In the genomic region with DNA sequence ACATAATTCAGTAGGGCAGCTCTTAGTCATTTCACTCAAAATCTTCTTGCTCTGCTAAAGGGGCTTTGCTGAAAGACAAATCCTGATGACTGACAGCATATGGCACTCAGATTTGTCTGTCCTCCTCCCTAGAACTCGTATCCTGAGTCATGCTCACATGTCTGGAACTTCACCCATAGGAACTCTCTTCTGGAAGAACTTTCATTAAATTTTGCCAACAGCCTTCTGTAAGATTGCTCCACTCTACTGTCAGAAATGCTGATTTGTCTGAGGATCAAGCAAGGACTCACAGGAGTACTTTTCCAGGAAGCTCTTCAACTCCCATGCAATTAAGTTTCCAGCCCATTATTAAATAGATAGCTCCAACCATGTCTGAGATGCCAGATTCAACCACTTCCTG, we compare ENCODE assay signal across 18 cellular contexts.
A peak's percentile ranks its signal among the peaks of the same experiment; 100 is the strongest.
DNase-seq lines count a peak whose midpoint lies in the region; ATAC-seq and TF ChIP-seq lines count a peak whose summit lies in the region.
"Had no signal": no experiment of that assay in that cellular context is flagged by ENCODE, and none has a peak within 500 bp of the region (broad histone marks: within the 10 kb centered on the region; RNA-seq: fewer than 3 reads in every experiment).

No MANE protein-coding gene starts in this region.

- no peaks in the 10 kb centered on the region for H3K36me3 Mint-ChIP-seq in nephron progenitor cell (ENCODE audit: low read depth)
- H3K36me3 Mint-ChIP-seq: natural killer cell treated with Interleukin-12 subunit alpha and Interleukin-12 subunit beta and Interleukin-15 and Interleukin-18, amount 100 ng/mL, for 72 hours had no signal

- H3K4me3 ChIP-seq in skeletal muscle cell (ENCODE audit: low read depth, low read length), result no peak overlapping the region
- H3K4me3 ChIP-seq: BLaER1 had no signal

- no peak overlapping the region for H3K4me3 Mint-ChIP-seq in nephron progenitor cell
- H3K4me3 Mint-ChIP-seq: activated T-helper 17 cell treated with anti-CD3 and anti-CD28 coated beads, Interleukin-2, amount 50 U/mL, for 72 hours; natural killer cell treated with Interleukin-12 subunit alpha and Interleukin-12 subunit beta and Interleukin-15 and Interleukin-18, amount 100 ng/mL, for 72 hours had no signal

- no peaks in the 10 kb centered on the region for H3K4me1 Mint-ChIP-seq in nephron progenitor cell
- H3K4me1 Mint-ChIP-seq: activated T-helper 17 cell treated with anti-CD3 and anti-CD28 coated beads, Interleukin-2, amount 50 U/mL, for 72 hours had no signal

- ATAC-seq in GM18868 (IDR thresholded peaks at IDR 0.05; ENCODE audit: unreplicated experiment) (peak; percentile 43), SK-N-SH treated with all-trans-retinoic acid at 6 μM for 48 hours (peak; percentile 47), HG03139 (IDR thresholded peaks at IDR 0.05; ENCODE audit: unreplicated experiment) (no peak)
- ATAC-seq: activated T-helper 17 cell treated with anti-CD3 and anti-CD28 coated beads, Interleukin-2, amount 50 U/mL, for 72 hours; natural killer cell treated with Interleukin-12 subunit alpha and Interleukin-12 subunit beta and Interleukin-15 and Interleukin-18, amount 100 ng/mL, for 72 hours had no signal

- no peak for TF ChIP-seq CTCF in GM20000 (IDR thresholded peaks at IDR 0.05; ENCODE audit: extremely low read depth, missing control alignments)
- no peak for TF ChIP-seq CTCF in nephron progenitor cell (IDR thresholded peaks at IDR 0.05)

- DNase-seq in fibroblast of the conjunctiva (ENCODE audit: low read depth), result peak; percentile 6
- DNase-seq in skeletal muscle cell (ENCODE audit: low read depth), result peak; percentile 31
- no peak for DNase-seq in GM20000 (ENCODE audit: low spot score)
- no peak for DNase-seq in nephron progenitor cell
- DNase-seq: amniotic stem cell; cortex of kidney; DMS 273 treated with DMSO at 0.1 percent for 48 hours; NCI-H187 treated with DMSO at 0.1 percent for 48 hours; NCI-H526 treated with DMSO at 0.1 percent for 48 hours; stimulated activated CD4-positive, alpha-beta T cell treated with anti-CD3 and anti-CD28 coated beads, Interleukin-2, amount 100 ng/mL, for 24 hours; substantia nigra; WERI-Rb-1 had no signal

- H3K27me3 Mint-ChIP-seq in nephron progenitor cell (ENCODE audit: low read depth, poor library complexity), result peaks cover 10% of the 10 kb centered on the region

- H3K27ac Mint-ChIP-seq in nephron progenitor cell, result no peak overlapping the region
- H3K27ac Mint-ChIP-seq: activated T-helper 17 cell treated with anti-CD3 and anti-CD28 coated beads, Interleukin-2, amount 50 U/mL, for 72 hours; natural killer cell treated with Interleukin-12 subunit alpha and Interleukin-12 subunit beta and Interleukin-15 and Interleukin-18, amount 100 ng/mL, for 72 hours had no signal

- H3K9me3 Mint-ChIP-seq in nephron progenitor cell, result no peaks in the 10 kb centered on the region
- H3K9me3 Mint-ChIP-seq: activated T-helper 17 cell treated with anti-CD3 and anti-CD28 coated beads, Interleukin-2, amount 50 U/mL, for 72 hours; natural killer cell treated with Interleukin-12 subunit alpha and Interleukin-12 subunit beta and Interleukin-15 and Interleukin-18, amount 100 ng/mL, for 72 hours had no signal

TF ChIP-seq in SK-N-SH treated with all-trans-retinoic acid at 6 μM for 48 hours, 23 proteins besides CTCF, POLR2A, EP300 and RAD21:
- TF ChIP-seq, protein P1, sequence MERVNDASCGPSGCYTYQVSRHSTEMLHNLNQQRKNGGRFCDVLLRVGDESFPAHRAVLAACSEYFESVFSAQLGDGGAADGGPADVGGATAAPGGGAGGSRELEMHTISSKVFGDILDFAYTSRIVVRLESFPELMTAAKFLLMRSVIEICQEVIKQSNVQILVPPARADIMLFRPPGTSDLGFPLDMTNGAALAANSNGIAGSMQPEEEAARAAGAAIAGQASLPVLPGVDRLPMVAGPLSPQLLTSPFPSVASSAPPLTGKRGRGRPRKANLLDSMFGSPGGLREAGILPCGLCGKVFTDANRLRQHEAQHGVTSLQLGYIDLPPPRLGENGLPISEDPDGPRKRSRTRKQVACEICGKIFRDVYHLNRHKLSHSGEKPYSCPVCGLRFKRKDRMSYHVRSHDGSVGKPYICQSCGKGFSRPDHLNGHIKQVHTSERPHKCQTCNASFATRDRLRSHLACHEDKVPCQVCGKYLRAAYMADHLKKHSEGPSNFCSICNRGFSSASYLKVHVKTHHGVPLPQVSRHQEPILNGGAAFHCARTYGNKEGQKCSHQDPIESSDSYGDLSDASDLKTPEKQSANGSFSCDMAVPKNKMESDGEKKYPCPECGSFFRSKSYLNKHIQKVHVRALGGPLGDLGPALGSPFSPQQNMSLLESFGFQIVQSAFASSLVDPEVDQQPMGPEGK (CRISPR knock-in tag; IDR thresholded peaks at IDR 0.05; ENCODE audit: borderline replicate concordance), result no peak
- no peak for TF ChIP-seq TCF4 (CRISPR knock-in tag; IDR thresholded peaks at IDR 0.05; ENCODE audit: borderline replicate concordance)
- TF ChIP-seq CSRNP3 (CRISPR knock-in tag; IDR thresholded peaks at IDR 0.05), result no peak
- no peak for TF ChIP-seq TSHZ2 (CRISPR knock-in tag; IDR thresholded peaks at IDR 0.05)
- no peak for TF ChIP-seq BACH2 (CRISPR knock-in tag; IDR thresholded peaks at IDR 0.05; ENCODE audit: borderline replicate concordance)
- no peak for TF ChIP-seq RARB (CRISPR knock-in tag; IDR thresholded peaks at IDR 0.05)
- TF ChIP-seq, protein P2, sequence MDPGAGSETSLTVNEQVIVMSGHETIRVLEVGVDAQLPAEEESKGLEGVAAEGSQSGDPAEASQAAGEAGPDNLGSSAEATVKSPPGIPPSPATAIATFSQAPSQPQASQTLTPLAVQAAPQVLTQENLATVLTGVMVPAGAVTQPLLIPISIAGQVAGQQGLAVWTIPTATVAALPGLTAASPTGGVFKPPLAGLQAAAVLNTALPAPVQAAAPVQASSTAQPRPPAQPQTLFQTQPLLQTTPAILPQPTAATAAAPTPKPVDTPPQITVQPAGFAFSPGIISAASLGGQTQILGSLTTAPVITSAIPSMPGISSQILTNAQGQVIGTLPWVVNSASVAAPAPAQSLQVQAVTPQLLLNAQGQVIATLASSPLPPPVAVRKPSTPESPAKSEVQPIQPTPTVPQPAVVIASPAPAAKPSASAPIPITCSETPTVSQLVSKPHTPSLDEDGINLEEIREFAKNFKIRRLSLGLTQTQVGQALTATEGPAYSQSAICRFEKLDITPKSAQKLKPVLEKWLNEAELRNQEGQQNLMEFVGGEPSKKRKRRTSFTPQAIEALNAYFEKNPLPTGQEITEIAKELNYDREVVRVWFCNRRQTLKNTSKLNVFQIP (CRISPR knock-in tag; IDR thresholded peaks at IDR 0.05; ENCODE audit: borderline replicate concordance, low read depth), result no peak
- no peak for TF ChIP-seq ZFP30 (CRISPR knock-in tag; IDR thresholded peaks at IDR 0.05)
- no peak for TF ChIP-seq SNAI2 (CRISPR knock-in tag; IDR thresholded peaks at IDR 0.05)
- no peak for TF ChIP-seq ISL1 (CRISPR knock-in tag; IDR thresholded peaks at IDR 0.05)

Comparison
In these comparisons a context has a peak if more than half of its experiments do, and no peak if none do; other contexts are left out.
1. DNase-seq: peak in fibroblast of the conjunctiva (single experiment) and skeletal muscle cell (single experiment); none in GM20000 (single experiment) and nephron progenitor cell (single experiment).